8 cellular contexts compared by ENCODE assay signal in the genomic region with DNA sequence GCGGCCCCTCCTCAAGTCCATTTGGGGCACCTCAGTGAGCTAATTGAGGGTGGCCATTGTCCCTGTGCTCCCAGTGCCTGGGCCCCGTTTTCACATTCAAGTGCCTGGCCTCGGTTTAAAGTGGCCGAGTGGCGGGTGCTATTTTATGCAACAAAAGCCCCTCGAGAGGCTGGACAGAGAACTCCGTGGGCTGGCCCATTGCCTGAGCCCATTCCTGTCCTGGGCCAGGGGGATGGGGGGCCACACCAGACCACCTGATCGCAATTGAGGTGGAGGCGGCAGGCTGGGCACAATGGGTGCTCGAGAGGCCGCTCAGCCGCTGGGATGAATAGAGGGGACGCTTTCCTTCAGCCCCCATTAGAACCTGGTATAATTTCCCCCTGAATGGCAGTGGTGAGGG.
"Had no signal": no experiment of that assay in that cellular context is flagged by ENCODE, and none has a peak within 500 bp of the region (broad histone marks: within the 10 kb centered on the region; RNA-seq: fewer than 3 reads in every experiment).

No MANE protein-coding gene starts in this region.

- DNase-seq: GM23248, GOT3, H9, HCEC 1CT, IMR-90 had no signal

- H3K4me3 ChIP-seq: GM23248, K562 had no signal

- H2AFZ ChIP-seq: GM23248 had no signal

- H3K27ac ChIP-seq: GM23248 had no signal

- FAIRE-seq: H54, HTR-8/SVneo, K562 had no signal

- H3K9ac ChIP-seq: GM23248 had no signal
